ENCODE assay signal across 16 cellular contexts in the genomic region with DNA sequence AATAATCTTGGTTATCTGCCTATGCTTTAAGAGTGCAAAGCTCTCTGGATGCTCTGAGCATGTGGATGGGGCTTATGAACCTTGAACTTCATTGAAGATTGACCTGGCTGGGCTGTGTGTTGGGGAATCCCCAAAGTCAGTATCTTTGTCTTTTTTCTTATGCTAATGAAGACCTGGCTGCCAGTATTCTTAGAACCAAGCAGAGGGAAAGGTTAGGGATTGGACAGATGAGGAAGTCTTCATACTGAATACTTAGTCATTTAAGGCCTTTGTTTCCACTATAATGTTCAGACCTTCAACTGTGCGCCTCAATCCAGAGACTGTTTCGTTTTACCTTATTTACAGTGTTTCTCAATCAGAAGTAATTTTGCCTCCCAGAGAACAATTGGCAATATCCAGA. TPM values are rescaled to one million over a fixed set of nuclear protein-coding genes. Genes with fewer than 3 reads are reported as not detected.
DNase-seq lines count a peak whose midpoint lies in the region; ATAC-seq, FAIRE-seq and TF ChIP-seq lines count a peak whose summit lies in the region.
"Had no signal": no experiment of that assay in that cellular context is flagged by ENCODE, and none has a peak within 500 bp of the region (broad histone marks: within the 10 kb centered on the region; RNA-seq: fewer than 3 reads in every experiment).

No MANE protein-coding gene starts in this region.

- TF ChIP-seq RAD21 in HepG2 (CRISPR knock-in tag; IDR thresholded peaks at IDR 0.05) = no peak

- POLR2A ChIA-PET in HepG2 (lab: Yijun Ruan, JAX) = no interaction called here

- 0 out of 2 replicates have a peak overlapping the region, but pooled peaks have one; percentile 19 for H3K4me2 ChIP-seq in GM23338
- no peak overlapping the region for H3K4me2 ChIP-seq in HepG2 (ENCODE audit: low read depth, low read length)

- in situ Hi-C loops in HepG2 (cut with HindIII; ENCODE audit: extremely low pct_ligation_motif_present, low pct_unique_long_range_greater_than_20kb) = no loop called here

- H3K4me1 Mint-ChIP-seq in GM23338 = peaks cover 32% of the 10 kb centered on the region
- H3K4me1 Mint-ChIP-seq in activated T-helper 17 cell treated with anti-CD3 and anti-CD28 coated beads, Interleukin-2, amount 50 U/mL, for 72 hours = peaks cover 16% of the 10 kb centered on the region

- no peak overlapping the region for H3K4me3 Mint-ChIP-seq in GM23338
- no peak overlapping the region for H3K4me3 Mint-ChIP-seq in activated T-helper 17 cell treated with anti-CD3 and anti-CD28 coated beads, Interleukin-2, amount 50 U/mL, for 72 hours
- H3K4me3 Mint-ChIP-seq: B cell had no signal

- H3K27me3 ChIP-seq in GM23338 (ENCODE audit: insufficient read depth) = no peaks in the 10 kb centered on the region
- H3K27me3 ChIP-seq in HepG2 (ENCODE audit: control insufficient read depth in 1 of 2, insufficient read depth in 2 of 2, low read length in 2 of 2) = no peaks in the 10 kb centered on the region

- H3K9ac ChIP-seq in HepG2 (ENCODE audit: insufficient read depth, low read depth, low read length) = no peak overlapping the region

- intact Hi-C loops in HepG2 (cut with micrococcal nuclease; ENCODE audit: unreplicated experiment) = loop anchor here (2.0 kb wide), 1 partner anchor 72 kb away; no protein-coding TSS in a partner anchor

- no peak overlapping the region for H2AFZ ChIP-seq in GM23338
- no peak overlapping the region for H2AFZ ChIP-seq in HepG2 (ENCODE audit: low read length)

- TF ChIP-seq POLR2A in HepG2 (IDR thresholded peaks at IDR 0.05; ENCODE audit: insufficient read depth in 1 of 2, low read depth in 2 of 2, low read length in 2 of 2) = no peak

- peaks cover 3% of the 10 kb centered on the region for H3K27me3 Mint-ChIP-seq in GM23338 (ENCODE audit: insufficient read depth, low read depth, poor library complexity)
- no peaks in the 10 kb centered on the region for H3K27me3 Mint-ChIP-seq in activated T-helper 17 cell treated with anti-CD3 and anti-CD28 coated beads, Interleukin-2, amount 50 U/mL, for 72 hours

- peaks cover 2% of the 10 kb centered on the region; the same call in 1 of the 2 replicates for H4K20me1 ChIP-seq in GM23338 (replicated peaks; ENCODE audit: insufficient read depth)
- no peaks in the 10 kb centered on the region for H4K20me1 ChIP-seq in HepG2 (ENCODE audit: insufficient read depth, low read length)

- no peaks in the 10 kb centered on the region; the same call in 2 of the 3 replicates for H3K9me3 Mint-ChIP-seq in GM23338
- H3K9me3 Mint-ChIP-seq in activated T-helper 17 cell treated with anti-CD3 and anti-CD28 coated beads, Interleukin-2, amount 50 U/mL, for 72 hours = no peaks in the 10 kb centered on the region

- no TSS peak for BruUV-seq in HepG2 (replicated peaks; lab: Mats Ljungman, UMichigan)

- CTCF ChIA-PET in HepG2 (lab: Yijun Ruan, JAX; ENCODE audit: low intra/inter-chr PET ratio, low total read pairs) = no interaction called here

- TF ChIP-seq CTCF in GM23338 (conservative IDR thresholded peaks at IDR 0.05; ENCODE audit: low read depth in 2 of 2) (no peak), HepG2 (CRISPR knock-in tag; IDR thresholded peaks at IDR 0.05) (no peak)

- H3K4me3 ChIP-seq in GM23338 (no peak overlapping the region), HepG2 (replicated peaks in 1 of 3; ENCODE audit: insufficient read depth in 1 of 3, low read depth in 2 of 3, low read length in 3 of 3) (no peak overlapping the region)

- peak; percentile 51 to 64 for ATAC-seq in activated CD4-positive, CD25-positive, alpha-beta regulatory T cell treated with anti-CD3 and anti-CD28 coated beads, Interleukin-2, amount 50 U/mL, for 24 hours
- ATAC-seq in GM23338 (peak; percentile 91), HepG2 (peak; percentile 71), GM18498 (IDR thresholded peaks at IDR 0.05; ENCODE audit: unreplicated experiment) (no peak)
- ATAC-seq in activated T-helper 17 cell treated with anti-CD3 and anti-CD28 coated beads, Interleukin-2, amount 50 U/mL, for 72 hours (replicated peaks) = peak; percentile 14
- ATAC-seq: HCT116 had no signal

- WGBS in HepG2 (ENCODE audit: low lambda C conversion rate) = 62% methylated on average over 2 of the region's 2 CpGs

- H3K79me2 ChIP-seq in GM23338 (replicated peaks; ENCODE audit: insufficient read depth) (no peaks in the 10 kb centered on the region; the same call in 1 of the 2 replicates), HepG2 (ENCODE audit: insufficient read depth, low read length) (no peaks in the 10 kb centered on the region)

- no peaks in the 10 kb centered on the region for H3F3A ChIP-seq in GM23338 (replicated peaks; ENCODE audit: low read depth)

- H3K9me3 ChIP-seq in HepG2 (ENCODE audit: low read length) = no peaks in the 10 kb centered on the region

- no peak for DNase-seq in activated CD4-positive, CD25-positive, alpha-beta regulatory T cell (lab: John Stamatoyannopoulos, UW)
- DNase-seq in GM23338 (ENCODE audit: low spot score) (peak; percentile 67), HepG2 (ENCODE audit: low spot score) (peak; percentile 35), SKM-1 (lab: John Stamatoyannopoulos, UW; ENCODE audit: unreplicated experiment) (no peak)
- DNase-seq in stimulated activated CD4-positive, alpha-beta T cell treated with anti-CD3 and anti-CD28 coated beads, Interleukin-4, amount 100 ng/mL, for 4 hours = no peak
- DNase-seq: 8988T, KBM-7, NCI-H1105, NCI-H2081 treated with DMSO at 0.1 percent for 48 hours, OCI-M1, Right ventricle myocardium superior had no signal

- H3K36me3 ChIP-seq in GM23338 (ENCODE audit: insufficient read depth) (no peaks in the 10 kb centered on the region), HepG2 (replicated peaks in 1 of 2; ENCODE audit: control insufficient read depth in 1 of 2, insufficient read depth in 2 of 2, low read length in 2 of 2) (no peaks in the 10 kb centered on the region)

- H3K4me1 ChIP-seq in GM23338 (ENCODE audit: insufficient read depth) (peaks cover 24% of the 10 kb centered on the region), HepG2 (ENCODE audit: insufficient read depth, low read length) (peaks cover 46% of the 10 kb centered on the region)

- FAIRE-seq in HepG2 (lab: Jason Lieb, UNC) = peak; percentile 52

- H3K9me2 ChIP-seq in GM23338 (ENCODE audit: insufficient read depth) = no peaks in the 10 kb centered on the region

- H3K27ac ChIP-seq in GM23338 (ENCODE audit: low read depth) (no peak overlapping the region; the same call in 1 of the 2 replicates), HepG2 (ENCODE audit: extremely low read length, insufficient read depth, low read length) (no peak overlapping the region)

- TF ChIP-seq EP300 in HepG2 (IDR thresholded peaks at IDR 0.05; ENCODE audit: low read depth in 2 of 2, low read length in 2 of 2) = no peak
- TF ChIP-seq EP300 in HepG2 (CRISPR knock-in tag; IDR thresholded peaks at IDR 0.05; ENCODE audit: borderline replicate concordance) = no peak

- 0 out of 2 replicates have a peak overlapping the region, but pooled peaks have one; percentile 48 for H3K27ac Mint-ChIP-seq in GM23338
- H3K27ac Mint-ChIP-seq in activated T-helper 17 cell treated with anti-CD3 and anti-CD28 coated beads, Interleukin-2, amount 50 U/mL, for 72 hours = peak overlapping the region; percentile 44
- H3K27ac Mint-ChIP-seq: B cell had no signal

- H3K36me3 Mint-ChIP-seq in GM23338 (ENCODE audit: low read depth) = no peaks in the 10 kb centered on the region
- H3K36me3 Mint-ChIP-seq in activated T-helper 17 cell treated with anti-CD3 and anti-CD28 coated beads, Interleukin-2, amount 50 U/mL, for 72 hours (ENCODE audit: low read depth) = no peaks in the 10 kb centered on the region

TF ChIP-seq in GM23338, 12 proteins besides CTCF, POLR2A, EP300 and RAD21 (continues in another document):
- TF ChIP-seq CREB1 (CRISPR knock-in tag; IDR thresholded peaks at IDR 0.05; ENCODE audit: low read depth) (no peak), ZNF331 (CRISPR knock-in tag; IDR thresholded peaks at IDR 0.05; ENCODE audit: low read depth) (no peak)

TF ChIP-seq in HepG2, 621 proteins besides CTCF, POLR2A, EP300 and RAD21 (continues in another document):
- peak; percentile 75 for TF ChIP-seq HNF4A (CRISPR knock-in tag; IDR thresholded peaks at IDR 0.05)
- no peak for TF ChIP-seq ZNF777 (CRISPR knock-in tag; IDR thresholded peaks at IDR 0.05)
- TF ChIP-seq SYNCRIP (IDR thresholded peaks at IDR 0.05; ENCODE audit: insufficient read depth, low read depth, low read length) = no peak
- no peak for TF ChIP-seq ZNF383 (CRISPR knock-in tag; IDR thresholded peaks at IDR 0.05; ENCODE audit: borderline replicate concordance)
- TF ChIP-seq SNAI1 (CRISPR knock-in tag; IDR thresholded peaks at IDR 0.05; ENCODE audit: borderline replicate concordance) = no peak
- 0 out of 2 replicates have a peak, but pooled peaks have one; percentile 33 for TF ChIP-seq BCL6 (CRISPR knock-in tag; IDR thresholded peaks at IDR 0.05)
- 0 out of 2 replicates have a peak, but pooled peaks have one; percentile 12 for TF ChIP-seq SAP130 (CRISPR knock-in tag; IDR thresholded peaks at IDR 0.05; ENCODE audit: low read depth)

RNA-seq across cellular contexts. Expression of a gene that starts 42.5 kb away (rescaled TPM):
- total RNA-seq in GM23338 (2014; rRNA removed; shearing (Covaris generic)) = 23.6 and 32.2 TPM in 2 replicates
- polyA plus RNA-seq in GM23338 (2016; fragmentation: Nextera tagmentation; extraction: Ambion mirVana) (88.3 and 93.6 TPM in 2 replicates), HepG2 (2011; rRNA removed) (21.4 and 21.5 TPM in 2 replicates)
- total RNA-seq in activated T-helper 17 cell treated with anti-CD3 and anti-CD28 coated beads, Interleukin-2, amount 50 U/mL, for 72 hours = 10 to 100 TPM; 26.9 to 51.1 TPM
- 16.3 and 20.9 TPM in 2 replicates for total RNA-seq in HepG2 (2016; rRNA removed; fragmentation: Illumina TruSeq; extraction: Trizol)
- total RNA-seq in HepG2 (2016; cell fraction: cytosol; rRNA removed; fragmentation: Illumina TruSeq; extraction: Trizol; ENCODE audit: low read depth) = 22.9 and 35.2 TPM in 2 replicates
- 17.4 and 22.1 TPM in 2 replicates for total RNA-seq in HepG2 (2016; cell fraction: insoluble cytoplasmic fraction; rRNA removed; fragmentation: Illumina TruSeq; extraction: Trizol)
- total RNA-seq in HepG2 (2016; cell fraction: membrane; rRNA removed; fragmentation: Illumina TruSeq; extraction: Trizol) = 31.5 and 35.8 TPM in 2 replicates
- total RNA-seq in HepG2 (2016; cell fraction: nucleus; rRNA removed; fragmentation: Illumina TruSeq; extraction: Trizol) = 21.3 and 25.3 TPM in 2 replicates
- 18.5 and 26.0 TPM in 2 replicates for polyA plus RNA-seq in HepG2 (2011; cell fraction: cytosol; rRNA removed)
- polyA plus RNA-seq in HepG2 (2011; cell fraction: nucleus; rRNA removed) = 17.4 and 20.3 TPM in 2 replicates
- polyA plus RNA-seq in HepG2 (2012) = 12.6 and 15.2 TPM in 2 replicates
- polyA plus RNA-seq in HepG2 (2016; cell fraction: cytosol; fragmentation: Illumina TruSeq; extraction: Trizol; ENCODE audit: low read depth) = 65.0 and 80.4 TPM in 2 replicates
- polyA plus RNA-seq in HepG2 (2016; cell fraction: insoluble cytoplasmic fraction; fragmentation: Illumina TruSeq; extraction: Trizol; ENCODE audit: low read depth) = 41.8 and 49.0 TPM in 2 replicates
- polyA plus RNA-seq in HepG2 (2016; cell fraction: membrane; fragmentation: Illumina TruSeq; extraction: Trizol; ENCODE audit: low read depth) = 78.5 and 84.2 TPM in 2 replicates
- polyA plus RNA-seq in HepG2 (2016; cell fraction: nucleus; fragmentation: Illumina TruSeq; extraction: Trizol; ENCODE audit: insufficient read depth, low read depth) = 56.7 and 59.4 TPM in 2 replicates
- polyA minus RNA-seq in HepG2 (2011; rRNA and poly(A)+ RNA removed; ENCODE audit: low replicate concordance) = 0.16 and 25.3 TPM in 2 replicates
- 15.5 and 16.0 TPM in 2 replicates for polyA minus RNA-seq in HepG2 (2011; cell fraction: cytosol; rRNA and poly(A)+ RNA removed)
- polyA minus RNA-seq in HepG2 (2011; cell fraction: nucleus; rRNA and poly(A)+ RNA removed) = 11.4 and 13.4 TPM in 2 replicates

Comparison
In these comparisons a context has a peak if more than half of its experiments do, and no peak if none do; other contexts are left out.
1. DNase-seq: peak in GM23338 (single experiment) and HepG2 (single experiment); none in activated CD4-positive, CD25-positive, alpha-beta regulatory T cell (0 of 4), SKM-1 (single experiment) and stimulated activated CD4-positive, alpha-beta T cell treated with anti-CD3 and anti-CD28 coated beads, Interleukin-4, amount 100 ng/mL, for 4 hours (0 of 2).